1 cellular context compared by ENCODE assay signal in genomic region chr9:120724757-120725156, GRCh38.
TF ChIP-seq lines count a peak whose summit lies in the region.

No MANE protein-coding gene starts in this region.

TF ChIP-seq in K562, 482 proteins besides CTCF, POLR2A, EP300 and RAD21 (continued from another document):
- no peak for TF ChIP-seq PKNOX1 (IDR thresholded peaks at IDR 0.05)
- no peak for TF ChIP-seq ZNF311 (CRISPR knock-in tag; IDR thresholded peaks at IDR 0.05)
- TF ChIP-seq MED1 (CRISPR knock-in tag; IDR thresholded peaks at IDR 0.05; ENCODE audit: borderline replicate concordance): no peak
- no peak for TF ChIP-seq RFX1 (IDR thresholded peaks at IDR 0.05)
- TF ChIP-seq EHMT2 (IDR thresholded peaks at IDR 0.05): no peak
- no peak for TF ChIP-seq SRSF3 (IDR thresholded peaks at IDR 0.05; ENCODE audit: insufficient read depth, low read length)
- no peak for TF ChIP-seq E2F1 (CRISPR knock-in tag; IDR thresholded peaks at IDR 0.05)
- TF ChIP-seq ERF (CRISPR knock-in tag; IDR thresholded peaks at IDR 0.05): no peak
- no peak for TF ChIP-seq HOMEZ (CRISPR knock-in tag; IDR thresholded peaks at IDR 0.05)
